In genomic region chr1:181105134-181106021, GRCh38 we compare ENCODE assay signal across 8 cellular contexts. TPM values are rescaled to one million over a fixed set of nuclear protein-coding genes. Genes with fewer than 3 reads are reported as not detected.
DNase-seq lines count a peak whose midpoint lies in the region; ATAC-seq lines count a peak whose summit lies in the region.

No MANE protein-coding gene starts in this region.

- peak overlapping the region; percentile 92 to 98 (median 96) for H3K27ac Mint-ChIP-seq in CD4-positive, alpha-beta memory T cell
- peak overlapping the region; percentile 90 to 91 for H3K27ac Mint-ChIP-seq in effector memory CD8-positive, alpha-beta T cell

- H3K4me2 ChIP-seq in mesendoderm (ENCODE audit: low read length) = peak overlapping the region; percentile 85

- no peak overlapping the region for H2AK5ac ChIP-seq in mesendoderm (ENCODE audit: low read length)

- no peak overlapping the region for H3K4ac ChIP-seq in mesendoderm (ENCODE audit: low read depth, low read length)

- peak overlapping the region; percentile 79 for H3K27ac ChIP-seq in CD4-positive, alpha-beta memory T cell (ENCODE audit: low read depth, low read length)
- peak overlapping the region; percentile 75 for H3K27ac ChIP-seq in mesendoderm (ENCODE audit: low read depth, low read length)

- H2BK15ac ChIP-seq in mesendoderm (replicated peaks; ENCODE audit: low read depth) = no peak overlapping the region

- peak; percentile 60 for ATAC-seq in GM19467 (IDR thresholded peaks at IDR 0.05; ENCODE audit: unreplicated experiment)
- peak; percentile 88 for ATAC-seq in effector memory CD8-positive, alpha-beta T cell (replicated peaks)

- no CpG with 5 or more reads among the region's 104 CpGs for WGBS in mesendoderm (ENCODE audit: extremely low coverage, insufficient coverage, low lambda C conversion rate)

- peak overlapping the region; percentile 65 for H2BK5ac ChIP-seq in mesendoderm (ENCODE audit: low read length)

- POLR2A ChIA-PET in CD4-positive, alpha-beta memory T cell (lab: Charles Lee; ENCODE audit: partially characterized antibody) = interaction anchor here (0.7 to 14.7 kb wide), 23 partner anchors 9 to 604 kb away, joined by 3 to 508 read pairs (median 6); partner anchors contain the start of genes IER5, MR1, STX6 and XPR1

- H3K23ac ChIP-seq in mesendoderm (ENCODE audit: low read length) = no peak overlapping the region

- no peaks in the 10 kb centered on the region for H3K36me3 ChIP-seq in CD4-positive, alpha-beta memory T cell (ENCODE audit: insufficient read depth, low read length)
- H3K36me3 ChIP-seq in mesendoderm (ENCODE audit: control insufficient read depth, insufficient read depth, low read length) = no peaks in the 10 kb centered on the region

- H3K4me1 Mint-ChIP-seq in CD4-positive, alpha-beta memory T cell = peaks cover 33 to 71% (median 50%) of the 10 kb centered on the region in 4 donors
- H3K4me1 Mint-ChIP-seq in effector memory CD8-positive, alpha-beta T cell (ENCODE audit: low read depth in 2 of 2) = peaks cover 20 to 34% of the 10 kb centered on the region in 2 donors

- CTCF ChIA-PET in CD4-positive, alpha-beta memory T cell (lab: Charles Lee; ENCODE audit: partially characterized antibody) = interaction anchor here (0.7 to 6.7 kb wide), 10 partner anchors 9 to 83 kb away, joined by 3 to 75 read pairs (median 4); partner anchors contain the start of genes IER5, MR1 and STX6

- intact Hi-C loops in CD4-positive, alpha-beta memory T cell (cut with micrococcal nuclease) = loop anchor here (1.0 to 10.0 kb wide), 4 partner anchors 17 to 1151 kb away; partner anchors contain the start of genes CEP350 and IER5

- H4K5ac ChIP-seq in mesendoderm (ENCODE audit: low read length) = no peak overlapping the region

- peaks cover 56% of the 10 kb centered on the region for H3K4me1 ChIP-seq in CD4-positive, alpha-beta memory T cell (ENCODE audit: insufficient read depth, low read length)
- peaks cover 13% of the 10 kb centered on the region for H3K4me1 ChIP-seq in mesendoderm (ENCODE audit: control insufficient read depth, low read depth, low read length)

- no peak overlapping the region for H2BK120ac ChIP-seq in mesendoderm (ENCODE audit: low read depth, low read length)

- H3K27me3 ChIP-seq in CD4-positive, alpha-beta memory T cell (ENCODE audit: insufficient read depth, low read length) = no peaks in the 10 kb centered on the region
- H3K27me3 ChIP-seq in mesendoderm (ENCODE audit: insufficient read depth, low read length, poor library complexity) = peaks cover 2% of the 10 kb centered on the region

- H3K9me3 Mint-ChIP-seq in CD4-positive, alpha-beta memory T cell = no peaks in the 10 kb centered on the region
- H3K9me3 Mint-ChIP-seq in effector memory CD8-positive, alpha-beta T cell = no peaks in the 10 kb centered on the region

- peak overlapping the region; percentile 87 to 97 (median 90) for H3K4me3 Mint-ChIP-seq in CD4-positive, alpha-beta memory T cell
- peak overlapping the region; percentile 79 to 85 for H3K4me3 Mint-ChIP-seq in effector memory CD8-positive, alpha-beta T cell

- peak overlapping the region; percentile 80 for H3K9ac ChIP-seq in mesendoderm (ENCODE audit: low read length)

- peak overlapping the region; percentile 83 for H3K56ac ChIP-seq in mesendoderm (ENCODE audit: low read length)

- H3K4me3 ChIP-seq in CD4-positive, alpha-beta memory T cell (ENCODE audit: low read length in 2 of 2) = peak overlapping the region in 1 of 2 donors; percentile 76
- peak overlapping the region; percentile 38 for H3K4me3 ChIP-seq in mesendoderm (ENCODE audit: low read length)

- peak; percentile 90 to 94 (median 91) for DNase-seq in CD4-positive, alpha-beta memory T cell
- DNase-seq in HT-29 (ENCODE audit: low spot score) (peak; percentile 90), mesendoderm (peak; percentile 93)
- peak; percentile 87 for DNase-seq in NK-92 treated with Interleukin-12 subunit alpha and Interleukin-12 subunit beta, amount 100 ng/mL, for 24 hours (lab: John Stamatoyannopoulos, UW)
- DNase-seq in activated CD8-positive, alpha-beta memory T cell treated with anti-CD3 and anti-CD28 coated beads for 48 hours (ENCODE audit: low read depth in 2 of 3, low spot score in 2 of 3) = peak; percentile 59 to 85 (median 83)
- peak; percentile 85 to 92 (median 92) for DNase-seq in effector memory CD8-positive, alpha-beta T cell
- DNase-seq in stimulated activated CD8-positive, alpha-beta memory T cell treated with anti-CD3 and anti-CD28 coated beads, Interleukin-12 subunit alpha, Interleukin-12 subunit beta, amount 100 ng/mL, for 4 hours (ENCODE audit: low read depth) = peak; percentile 92

- H3K9me3 ChIP-seq in CD4-positive, alpha-beta memory T cell (ENCODE audit: control insufficient read depth in 1 of 2, low read length in 2 of 2) = no peaks in the 10 kb centered on the region

- peak overlapping the region; percentile 3 for H4K8ac ChIP-seq in mesendoderm (ENCODE audit: low read depth, low read length)

- H3K27me3 Mint-ChIP-seq in CD4-positive, alpha-beta memory T cell = no peaks in the 10 kb centered on the region
- H3K27me3 Mint-ChIP-seq in effector memory CD8-positive, alpha-beta T cell = peaks cover 5 to 27% of the 10 kb centered on the region in 2 donors

- no peaks in the 10 kb centered on the region for H3K79me1 ChIP-seq in mesendoderm (ENCODE audit: low read length)

- H3K36me3 Mint-ChIP-seq in CD4-positive, alpha-beta memory T cell = peaks cover 0 to 3% of the 10 kb centered on the region in 2 donors
- H3K36me3 Mint-ChIP-seq in effector memory CD8-positive, alpha-beta T cell (ENCODE audit: insufficient read depth) = peaks cover 20% of the 10 kb centered on the region

- no peaks in the 10 kb centered on the region for H3K79me2 ChIP-seq in mesendoderm (ENCODE audit: control insufficient read depth, insufficient read depth, low read length)

- peak overlapping the region; percentile 95 for H3K18ac ChIP-seq in mesendoderm (ENCODE audit: low read length)

RNA-seq across cellular contexts. Expression of gene IER5, which starts 16.9 kb away (rescaled TPM):
- 10 to 100 TPM; 28.0 to 29.3 TPM for total RNA-seq in CD4-positive, alpha-beta memory T cell
- 10 to 100 TPM; 11.0 to 18.9 TPM for polyA plus RNA-seq in CD4-positive, alpha-beta memory T cell
- 53.3 and 53.7 TPM in 2 replicates for total RNA-seq in HT-29 (2014; rRNA removed; shearing (Covaris generic))
- 3.5 TPM for polyA plus RNA-seq in mesendoderm (2013, experiment 1 of 2)
- 3.2 TPM for polyA plus RNA-seq in mesendoderm (2013, experiment 2 of 2)
